ENCODE assay signal across 30 cellular contexts in genomic region chr16:85089485-85089884, GRCh38. TPM values are rescaled to one million over a fixed set of nuclear protein-coding genes. Genes with fewer than 3 reads are reported as not detected.
A peak's percentile ranks its signal among the peaks of the same experiment; 100 is the strongest.
DNase-seq lines count a peak whose midpoint lies in the region; ATAC-seq, FAIRE-seq and TF ChIP-seq lines count a peak whose summit lies in the region.
"Had no signal": no experiment of that assay in that cellular context is flagged by ENCODE, and none has a peak within 500 bp of the region (broad histone marks: within the 10 kb centered on the region; RNA-seq: fewer than 3 reads in every experiment).

No MANE protein-coding gene starts in this region.

- H4K20me1 ChIP-seq in HepG2 (ENCODE audit: insufficient read depth, low read length) (no peaks in the 10 kb centered on the region; the same call in 1 of the 2 replicates), H1 (replicated peaks in 1 of 2; ENCODE audit: control insufficient read depth in 1 of 2, insufficient read depth in 2 of 2, low read length in 2 of 2) (peaks cover 0 to 2% of the 10 kb centered on the region in 2 experiments)

- TF ChIP-seq CTCF in HepG2 (CRISPR knock-in tag; IDR thresholded peaks at IDR 0.05): no peak
- TF ChIP-seq CTCF in right lobe of liver (IDR thresholded peaks at IDR 0.05): no peak
- no peak for TF ChIP-seq CTCF in H1 (IDR thresholded peaks at IDR 0.05; ENCODE audit: control extremely low read depth in 1 of 3, insufficient read depth in 1 of 3, low read depth in 1 of 3, low read length in 3 of 3)
- TF ChIP-seq CTCF in lung (IDR thresholded peaks at IDR 0.05; ENCODE audit: control extremely low read depth, extremely low read depth): no peak
- TF ChIP-seq CTCF in Peyer's patch (IDR thresholded peaks at IDR 0.05): no peak

- TF ChIP-seq POLR2A in HepG2 (IDR thresholded peaks at IDR 0.05; ENCODE audit: insufficient read depth in 1 of 2, low read depth in 2 of 2, low read length in 2 of 2) (no peak), right lobe of liver (IDR thresholded peaks at IDR 0.05) (no peak), H1 (IDR thresholded peaks at IDR 0.05; ENCODE audit: control extremely low read depth in 1 of 2, low read depth in 2 of 2, low read length in 2 of 2) (no peak), Peyer's patch (IDR thresholded peaks at IDR 0.05) (no peak)

- H2BK20ac ChIP-seq in H1 (ENCODE audit: low read length): no peak overlapping the region

- no peak overlapping the region for H4K5ac ChIP-seq in H1 (ENCODE audit: insufficient read length, low read depth, low read length)

- peaks cover 20 to 87% of the 10 kb centered on the region in 2 experiments; a peak in 4 of 5 replicates for H3K27me3 ChIP-seq in HepG2 (ENCODE audit: control insufficient read depth in 1 of 2, insufficient read depth in 2 of 2, low read length in 2 of 2)
- no peaks in the 10 kb centered on the region for H3K27me3 ChIP-seq in right lobe of liver
- H3K27me3 ChIP-seq in H1 (replicated peaks in 1 of 4; ENCODE audit: control insufficient read depth in 3 of 4, extremely low read depth in 1 of 4, insufficient read depth in 3 of 4, low read length in 3 of 4): peaks cover 8 to 25% (median 19%) of the 10 kb centered on the region in 4 experiments
- H3K27me3 ChIP-seq in lung (ENCODE audit: control insufficient read depth, insufficient read depth): no peaks in the 10 kb centered on the region
- no peaks in the 10 kb centered on the region for H3K27me3 ChIP-seq in Peyer's patch
- H3K27me3 ChIP-seq: body of pancreas, dorsolateral prefrontal cortex had no signal

- H3K56ac ChIP-seq in H1 (replicated peaks; ENCODE audit: insufficient read length, low read depth, low read length): no peak overlapping the region

- WGBS in HepG2 (ENCODE audit: low lambda C conversion rate): 36% methylated on average over 15 of the region's 16 CpGs
- WGBS in right lobe of liver (ENCODE audit: insufficient coverage, low coverage, low lambda C conversion rate, missing lambda C conversion rate): 63% methylated on average over 2 of the region's 16 CpGs
- 88% methylated on average over 11 of the region's 16 CpGs; no CpG with 5 or more reads in 1 of the 2 experiments for WGBS in H1 (ENCODE audit: extremely low coverage in 1 of 2, insufficient coverage in 1 of 2, insufficient read length in 1 of 2, insufficient replicate concordance in 2 of 2, low coverage in 1 of 2, low lambda C conversion rate in 2 of 2, missing lambda C conversion rate in 1 of 2), 2 experiments
- WGBS in lung, 2 donors: 65 to 82% methylated on average over 16 of the region's 16 CpGs

- BruUV-seq in HepG2 (replicated peaks; lab: Mats Ljungman, UMichigan): no TSS peak

- DNase-seq in HepG2 (ENCODE audit: low spot score): no peak
- DNase-seq in right lobe of liver: no peak
- DNase-seq in H1 (ENCODE audit: low read depth in 1 of 2, low spot score in 2 of 2): no peak
- DNase-seq in lung (ENCODE audit: low spot score): peak; percentile 46
- peak; percentile 79 for DNase-seq in ureter (ENCODE audit: low spot score)
- DNase-seq in nucleus accumbens (lab: John Stamatoyannopoulos, UW): no peak
- DNase-seq in activated CD4-positive, alpha-beta T cell treated with anti-CD3 and anti-CD28 coated beads for 36 hours: no peak
- DNase-seq in Peyer's patch: no peak
- DNase-seq: activated CD4-positive, alpha-beta memory T cell treated with anti-CD3 and anti-CD28 coated beads, Interleukin-2, amount 10 ng/mL, durations not matched to agents 7 days and 5 days; activated T-cell treated with anti-CD3 and anti-CD28 coated beads, Interleukin-2, amount 50 U/mL, for 1 hour; body of pancreas; CD4-positive, alpha-beta memory T cell; DMS79; dorsolateral prefrontal cortex; islet precursor cell; NCI-H2029; NCI-H446 treated with DMSO at 0.1 percent for 48 hours; SIG-M5; stimulated activated CD4-positive, alpha-beta T cell treated with anti-CD3 and anti-CD28 coated beads, Interleukin-12 subunit alpha, Interleukin-12 subunit beta, amount 100 ng/mL, for 4 hours; WERI-Rb-1 had no signal

- H3K4me3 ChIP-seq in HepG2 (replicated peaks in 1 of 3; ENCODE audit: insufficient read depth in 1 of 3, low read depth in 2 of 3, low read length in 3 of 3): no peak overlapping the region
- no peak overlapping the region for H3K4me3 ChIP-seq in right lobe of liver
- no peak overlapping the region for H3K4me3 ChIP-seq in H1 (ENCODE audit: extremely low read depth in 1 of 4, insufficient read depth in 2 of 4, low read depth in 3 of 4, low read length in 4 of 4)
- H3K4me3 ChIP-seq in lung: no peak overlapping the region
- H3K4me3 ChIP-seq in Peyer's patch: no peak overlapping the region
- H3K4me3 ChIP-seq: body of pancreas, esophagus muscularis mucosa, heart left ventricle had no signal

- no peak overlapping the region for H3K4ac ChIP-seq in H1 (replicated peaks; ENCODE audit: insufficient read length, low read depth, low read length)

- no peak overlapping the region for H2BK15ac ChIP-seq in H1 (ENCODE audit: low read length)

- no peaks in the 10 kb centered on the region for H3K9me3 Mint-ChIP-seq in activated CD4-positive, alpha-beta T cell treated with anti-CD3 and anti-CD28 coated beads for 36 hours (ENCODE audit: low read depth)
- H3K9me3 Mint-ChIP-seq: activated CD4-positive, alpha-beta memory T cell treated with anti-CD3 and anti-CD28 coated beads, Interleukin-2, amount 10 ng/mL, durations not matched to agents 7 days and 5 days; activated naive CD4-positive, alpha-beta T cell treated with anti-CD3 and anti-CD28 coated beads, Interleukin-2, amount 50 U/mL, for 24 hours; CD4-positive, alpha-beta memory T cell; nephron; stimulated activated memory B cell treated with anti-CD40 and anti-IgM and Interleukin-4, amounts not matched to agents 10 μg/mL and 1 μg/mL and 100 μg/mL, for 72 hours; T-helper 1 cell treated with Interleukin-12 subunit alpha and Interleukin-12 subunit beta and Interleukin-4 antibody, amounts not matched to agents 30 μg/mL and 1 μg/mL, for 36 hours had no signal

- POLR2A ChIA-PET in HepG2 (lab: Yijun Ruan, JAX): no interaction called here
- POLR2A ChIA-PET in H1 (lab: Charles Lee; ENCODE audit: partially characterized antibody): no interaction called here
- POLR2A ChIA-PET in activated CD4-positive, alpha-beta T cell treated with anti-CD3 and anti-CD28 coated beads for 36 hours (lab: Charles Lee): no interaction called here

- H3K27ac ChIP-seq in HepG2 (ENCODE audit: extremely low read length, insufficient read depth, low read length) (no peak overlapping the region), right lobe of liver (no peak overlapping the region), H1 (ENCODE audit: low read depth, low read length) (no peak overlapping the region), lung (ENCODE audit: low read depth in 1 of 2, low read length in 1 of 2) (no peak overlapping the region), Peyer's patch (no peak overlapping the region)
- H3K27ac ChIP-seq: body of pancreas, esophagus muscularis mucosa, HL-60, WERI-Rb-1 had no signal

- H3K23ac ChIP-seq in H1 (ENCODE audit: insufficient read length): no peak overlapping the region

- no peak overlapping the region for H4K91ac ChIP-seq in H1 (replicated peaks; ENCODE audit: insufficient read length, low read length)

- CTCF ChIA-PET in HepG2 (lab: Yijun Ruan, JAX; ENCODE audit: low intra/inter-chr PET ratio, low total read pairs) (no interaction called here), H1 (lab: Charles Lee; ENCODE audit: partially characterized antibody) (interaction anchor here (1.0 to 1.8 kb wide), 3 partner anchors 9 to 41 kb away, joined by 3 to 9 read pairs (median 4); no protein-coding TSS in a partner anchor)
- CTCF ChIA-PET in activated CD4-positive, alpha-beta T cell treated with anti-CD3 and anti-CD28 coated beads for 36 hours (lab: Charles Lee): no interaction called here

- in situ Hi-C loops in HepG2 (cut with HindIII; ENCODE audit: extremely low pct_ligation_motif_present, low pct_unique_long_range_greater_than_20kb): no loop called here

- H2BK5ac ChIP-seq in H1 (ENCODE audit: low read depth, low read length): no peak overlapping the region

- H2BK120ac ChIP-seq in H1 (replicated peaks; ENCODE audit: low read depth, low read length): no peak overlapping the region

- H3K79me1 ChIP-seq in H1 (ENCODE audit: low read depth, low read length): no peaks in the 10 kb centered on the region

- H3K4me2 ChIP-seq in HepG2 (ENCODE audit: low read depth, low read length) (no peak overlapping the region), H1 (ENCODE audit: insufficient read depth in 1 of 2, low read depth in 2 of 2, low read length in 2 of 2) (no peak overlapping the region)

- peaks cover 20% of the 10 kb centered on the region for H3K4me1 Mint-ChIP-seq in activated CD4-positive, alpha-beta T cell treated with anti-CD3 and anti-CD28 coated beads for 36 hours
- H3K4me1 Mint-ChIP-seq: activated CD4-positive, alpha-beta memory T cell treated with anti-CD3 and anti-CD28 coated beads, Interleukin-2, amount 10 ng/mL, durations not matched to agents 7 days and 5 days had no signal

- no peaks in the 10 kb centered on the region for H3K36me3 Mint-ChIP-seq in activated CD4-positive, alpha-beta T cell treated with anti-CD3 and anti-CD28 coated beads for 36 hours (ENCODE audit: low read depth)
- H3K36me3 Mint-ChIP-seq: activated naive CD4-positive, alpha-beta T cell treated with anti-CD3 and anti-CD28 coated beads, Interleukin-2, amount 50 U/mL, for 24 hours; stimulated activated memory B cell treated with anti-CD40 and anti-IgM and Interleukin-4, amounts not matched to agents 10 μg/mL and 1 μg/mL and 100 μg/mL, for 72 hours had no signal

- H3K9me3 ChIP-seq in HepG2 (ENCODE audit: low read length) (no peaks in the 10 kb centered on the region), right lobe of liver (no peaks in the 10 kb centered on the region), H1 (ENCODE audit: insufficient read depth in 2 of 2, low read depth in 1 of 2, low read length in 1 of 2) (no peaks in the 10 kb centered on the region), lung (ENCODE audit: control insufficient read depth in 2 of 2, insufficient read depth in 1 of 2, low read length in 1 of 2) (no peaks in the 10 kb centered on the region), Peyer's patch (no peaks in the 10 kb centered on the region)
- H3K9me3 ChIP-seq: body of pancreas, esophagus muscularis mucosa, heart left ventricle had no signal

- H3K79me2 ChIP-seq in HepG2 (ENCODE audit: insufficient read depth, low read length) (no peaks in the 10 kb centered on the region), H1 (ENCODE audit: control insufficient read depth in 1 of 2, insufficient read depth in 2 of 2, low read length in 2 of 2) (no peaks in the 10 kb centered on the region)

- H3K36me3 ChIP-seq in HepG2 (replicated peaks in 1 of 2; ENCODE audit: control insufficient read depth in 1 of 2, insufficient read depth in 2 of 2, low read length in 2 of 2) (no peaks in the 10 kb centered on the region), right lobe of liver (no peaks in the 10 kb centered on the region), H1 (ENCODE audit: control insufficient read depth in 2 of 4, insufficient read depth in 4 of 4, low read length in 3 of 4) (no peaks in the 10 kb centered on the region), lung (ENCODE audit: control insufficient read depth in 2 of 2, insufficient read depth in 2 of 2, low read length in 2 of 2) (peaks cover 0 to 2% of the 10 kb centered on the region in 2 donors), Peyer's patch (peaks cover 0 to 9% (median 0%) of the 10 kb centered on the region in 3 donors)
- H3K36me3 ChIP-seq: WERI-Rb-1 had no signal

- H2AK5ac ChIP-seq in H1 (ENCODE audit: low read depth, low read length): no peak overlapping the region

- FAIRE-seq in HepG2 (lab: Jason Lieb, UNC) (no peak), H1 (lab: Jason Lieb, UNC) (no peak)

- no peaks in the 10 kb centered on the region for H3K23me2 ChIP-seq in H1 (ENCODE audit: low read depth, low read length)

- ATAC-seq in HepG2: no peak
- no peak for ATAC-seq in right lobe of liver
- ATAC-seq in lung (ENCODE audit: insufficient read depth, low FRiP score): peak; percentile 12
- no peak for ATAC-seq in activated CD4-positive, alpha-beta T cell treated with anti-CD3 and anti-CD28 coated beads for 36 hours
- ATAC-seq: body of pancreas; stimulated activated memory B cell treated with anti-CD40 and anti-IgM and Interleukin-4, amounts not matched to agents 10 μg/mL and 1 μg/mL and 100 μg/mL, for 72 hours had no signal

- peak overlapping the region; percentile 53 for H4K8ac ChIP-seq in H1 (ENCODE audit: extremely low read depth, insufficient read depth, low read length)

- H3K4me1 ChIP-seq in HepG2 (ENCODE audit: insufficient read depth, low read length) (peaks cover 7% of the 10 kb centered on the region; the same call in 1 of the 2 replicates), right lobe of liver (peaks cover 0 to 10% (median 5%) of the 10 kb centered on the region in 4 donors), H1 (replicated peaks in 1 of 4; ENCODE audit: control insufficient read depth in 3 of 4, insufficient read depth in 4 of 4, low read length in 3 of 4) (peaks cover 0 to 2% (median under 1%) of the 10 kb centered on the region in 4 experiments; a peak in 4 of 7 replicates), lung (ENCODE audit: control insufficient read depth in 2 of 2, insufficient read depth in 2 of 2, low read length in 2 of 2) (peaks cover 0 to 9% of the 10 kb centered on the region in 2 donors), Peyer's patch (peaks cover 0 to 21% (median 0%) of the 10 kb centered on the region in 4 donors)

- no peak overlapping the region for H2BK12ac ChIP-seq in H1 (ENCODE audit: low read depth, low read length)

- H3K9ac ChIP-seq in HepG2 (ENCODE audit: insufficient read depth, low read depth, low read length): no peak overlapping the region
- H3K9ac ChIP-seq in H1 (replicated peaks in 1 of 4; ENCODE audit: extremely low read depth in 1 of 4, low read depth in 3 of 4, low read length in 3 of 4): no peak overlapping the region

- no peaks in the 10 kb centered on the region for H3K27me3 Mint-ChIP-seq in activated CD4-positive, alpha-beta T cell treated with anti-CD3 and anti-CD28 coated beads for 36 hours
- H3K27me3 Mint-ChIP-seq: activated CD4-positive, alpha-beta memory T cell treated with anti-CD3 and anti-CD28 coated beads, Interleukin-2, amount 10 ng/mL, durations not matched to agents 7 days and 5 days; activated naive CD4-positive, alpha-beta T cell treated with anti-CD3 and anti-CD28 coated beads, Interleukin-2, amount 50 U/mL, for 24 hours; CD4-positive, alpha-beta memory T cell had no signal

- no peak overlapping the region for H2AFZ ChIP-seq in HepG2 (ENCODE audit: low read length)
- no peak overlapping the region for H2AFZ ChIP-seq in H1 (ENCODE audit: low read length)

- no peak for TF ChIP-seq EP300 in HepG2 (IDR thresholded peaks at IDR 0.05; ENCODE audit: low read depth in 2 of 2, low read length in 2 of 2)
- no peak for TF ChIP-seq EP300 in HepG2 (CRISPR knock-in tag; IDR thresholded peaks at IDR 0.05; ENCODE audit: borderline replicate concordance)
- no peak for TF ChIP-seq EP300 in H1 (IDR thresholded peaks at IDR 0.05; ENCODE audit: borderline replicate concordance in 1 of 2, low read depth in 2 of 2, low read length in 2 of 2)

- H3K4me3 Mint-ChIP-seq in activated CD4-positive, alpha-beta T cell treated with anti-CD3 and anti-CD28 coated beads for 36 hours: no peak overlapping the region
- H3K4me3 Mint-ChIP-seq: activated CD4-positive, alpha-beta memory T cell treated with anti-CD3 and anti-CD28 coated beads, Interleukin-2, amount 10 ng/mL, durations not matched to agents 7 days and 5 days; activated naive CD4-positive, alpha-beta T cell treated with anti-CD3 and anti-CD28 coated beads, Interleukin-2, amount 50 U/mL, for 24 hours; CD4-positive, alpha-beta memory T cell; nephron; stimulated activated memory B cell treated with anti-CD40 and anti-IgM and Interleukin-4, amounts not matched to agents 10 μg/mL and 1 μg/mL and 100 μg/mL, for 72 hours; T-helper 1 cell treated with Interleukin-12 subunit alpha and Interleukin-12 subunit beta and Interleukin-4 antibody, amounts not matched to agents 30 μg/mL and 1 μg/mL, for 36 hours had no signal

- H3K18ac ChIP-seq in H1 (ENCODE audit: extremely low read depth, low read length): no peak overlapping the region

- TF ChIP-seq RAD21 in HepG2 (CRISPR knock-in tag; IDR thresholded peaks at IDR 0.05): no peak
- TF ChIP-seq RAD21 in H1 (IDR thresholded peaks at IDR 0.05 in 1 of 2, conservative IDR thresholded peaks at IDR 0.05 in 1 of 2; ENCODE audit: low read depth in 2 of 2, low read length in 2 of 2): no peak

- no peak overlapping the region for H3K27ac Mint-ChIP-seq in activated CD4-positive, alpha-beta T cell treated with anti-CD3 and anti-CD28 coated beads for 36 hours
- H3K27ac Mint-ChIP-seq: activated CD4-positive, alpha-beta memory T cell treated with anti-CD3 and anti-CD28 coated beads, Interleukin-2, amount 10 ng/mL, durations not matched to agents 7 days and 5 days; activated naive CD4-positive, alpha-beta T cell treated with anti-CD3 and anti-CD28 coated beads, Interleukin-2, amount 50 U/mL, for 24 hours; stimulated activated memory B cell treated with anti-CD40 and anti-IgM and Interleukin-4, amounts not matched to agents 10 μg/mL and 1 μg/mL and 100 μg/mL, for 72 hours; T-helper 1 cell treated with Interleukin-12 subunit alpha and Interleukin-12 subunit beta and Interleukin-4 antibody, amounts not matched to agents 30 μg/mL and 1 μg/mL, for 36 hours had no signal

- H3K14ac ChIP-seq in H1 (ENCODE audit: insufficient read length): no peak overlapping the region

- intact Hi-C loops in HepG2 (cut with micrococcal nuclease; ENCODE audit: unreplicated experiment) (no loop called here), right lobe of liver (cut with DNase I) (loop anchor here in 1 of 2 donors (10.0 kb wide), 1 partner anchor 125 kb away; no protein-coding TSS in a partner anchor)
- intact Hi-C loops in activated CD4-positive, alpha-beta T cell treated with anti-CD3 and anti-CD28 coated beads for 36 hours (cut with DNase I, micrococcal nuclease): loop anchor here in 1 of 2 experiments (10.0 kb wide), 1 partner anchor 105 kb away; no protein-coding TSS in a partner anchor

RNA-seq across cellular contexts. Expression of gene CIBAR2, which starts 22.8 kb away (rescaled TPM):
- total RNA-seq in HepG2 (2016; rRNA removed; fragmentation: Illumina TruSeq; extraction: Trizol) (not detected in 2 replicates), right lobe of liver (not detected), lung (10 to 100 TPM; 22.6 to 49.0 TPM), ureter (not detected), Peyer's patch (not detected)
- total RNA-seq in HepG2 (2016; cell fraction: cytosol; rRNA removed; fragmentation: Illumina TruSeq; extraction: Trizol; ENCODE audit: low read depth): not detected in 2 replicates
- not detected in 2 replicates for total RNA-seq in HepG2 (2016; cell fraction: insoluble cytoplasmic fraction; rRNA removed; fragmentation: Illumina TruSeq; extraction: Trizol)
- total RNA-seq in HepG2 (2016; cell fraction: membrane; rRNA removed; fragmentation: Illumina TruSeq; extraction: Trizol): not detected in 2 replicates
- total RNA-seq in HepG2 (2016; cell fraction: nucleus; rRNA removed; fragmentation: Illumina TruSeq; extraction: Trizol): not detected in 2 replicates
- polyA plus RNA-seq in HepG2 (2011; rRNA removed) (not detected in 2 replicates), H1 (2011; rRNA removed) (0.06 and 0.18 TPM in 2 replicates), lung (10 to 100 TPM; 11.8 to 15.2 TPM)
- not detected in 2 replicates for polyA plus RNA-seq in HepG2 (2011; cell fraction: cytosol; rRNA removed)
- polyA plus RNA-seq in HepG2 (2011; cell fraction: nucleus; rRNA removed): not detected in 2 replicates
- not detected in 2 replicates for polyA plus RNA-seq in HepG2 (2012)
- not detected in 2 replicates for polyA plus RNA-seq in HepG2 (2016; cell fraction: cytosol; fragmentation: Illumina TruSeq; extraction: Trizol; ENCODE audit: low read depth)
- not detected in 2 replicates for polyA plus RNA-seq in HepG2 (2016; cell fraction: insoluble cytoplasmic fraction; fragmentation: Illumina TruSeq; extraction: Trizol; ENCODE audit: low read depth)
- polyA plus RNA-seq in HepG2 (2016; cell fraction: membrane; fragmentation: Illumina TruSeq; extraction: Trizol; ENCODE audit: low read depth): not detected in 2 replicates
- not detected in 2 replicates for polyA plus RNA-seq in HepG2 (2016; cell fraction: nucleus; fragmentation: Illumina TruSeq; extraction: Trizol; ENCODE audit: insufficient read depth, low read depth)
- not detected in 2 replicates for polyA minus RNA-seq in HepG2 (2011; rRNA and poly(A)+ RNA removed; ENCODE audit: low replicate concordance)
- not detected in 2 replicates for polyA minus RNA-seq in HepG2 (2011; cell fraction: cytosol; rRNA and poly(A)+ RNA removed)
- not detected in 2 replicates for polyA minus RNA-seq in HepG2 (2011; cell fraction: nucleus; rRNA and poly(A)+ RNA removed)
- total RNA-seq in H1 (2021; fragmentation: NEBNext Ultra II Directional; extraction: Animal tissue kit (Norgen Biotek cat#: 25700)): not detected in 2 replicates
- polyA plus RNA-seq in H1 (2011; cell fraction: cytosol; rRNA removed): 0.12 TPM
- polyA plus RNA-seq in H1 (2011; cell fraction: nucleus; rRNA removed): 0.23 TPM
- 0.15 to 0.29 TPM in 2 of 4 replicates, not detected in the others for polyA plus RNA-seq in H1 (2012, experiment 1 of 2)
- polyA plus RNA-seq in H1 (2012, experiment 2 of 2): 0.42 TPM
- 0.06 TPM for polyA plus RNA-seq in H1 (2013, experiment 1 of 2)
- polyA plus RNA-seq in H1 (2013, experiment 2 of 2): 0.02 TPM
- 0.17 TPM in 1 of 2 replicates, not detected in the other for polyA minus RNA-seq in H1 (2011; rRNA and poly(A)+ RNA removed)
- not detected for polyA minus RNA-seq in H1 (2011; cell fraction: cytosol; rRNA and poly(A)+ RNA removed)
- not detected for polyA minus RNA-seq in H1 (2011; cell fraction: nucleus; rRNA and poly(A)+ RNA removed)
- not detected for total RNA-seq in activated CD4-positive, alpha-beta T cell treated with anti-CD3 and anti-CD28 coated beads for 36 hours
- total RNA-seq: A673; activated CD4-positive, alpha-beta memory T cell treated with anti-CD3 and anti-CD28 coated beads, Interleukin-2, amount 10 ng/mL, durations not matched to agents 7 days and 5 days; body of pancreas; CD4-positive, alpha-beta memory T cell; esophagus muscularis mucosa; H4; heart left ventricle; mesenteric fat pad had no signal
- polyA plus RNA-seq: CD4-positive, alpha-beta memory T cell; heart left ventricle had no signal

Comparison
In these comparisons a context has a peak if more than half of its experiments do, and no peak if none do; other contexts are left out.
1. DNase-seq: peak in lung (single experiment) and ureter (single experiment); none in HepG2 (single experiment), right lobe of liver (0 of 3), H1 (0 of 2), nucleus accumbens (0 of 56), activated CD4-positive, alpha-beta T cell treated with anti-CD3 and anti-CD28 coated beads for 36 hours (single experiment) and Peyer's patch (0 of 3).
2. RNA of gene CIBAR2, which starts 22.8 kb away (total RNA-seq): 22.6 to 49.0 TPM in lung; not detected in ureter (single experiment), not detected in H1, not detected in HepG2, not detected in right lobe of liver, not detected in activated CD4-positive, alpha-beta T cell treated with anti-CD3 and anti-CD28 coated beads for 36 hours and not detected in Peyer's patch; every median in the first group is over 10 times any median in the second.
3. Of the 41 proteins assayed by ChIP-seq in both HepG2 and H1: peak only in HepG2: RXRA; only in H1: none; in both: none; in neither: 40.